11 cellular contexts compared by ENCODE assay signal in the genomic region with DNA sequence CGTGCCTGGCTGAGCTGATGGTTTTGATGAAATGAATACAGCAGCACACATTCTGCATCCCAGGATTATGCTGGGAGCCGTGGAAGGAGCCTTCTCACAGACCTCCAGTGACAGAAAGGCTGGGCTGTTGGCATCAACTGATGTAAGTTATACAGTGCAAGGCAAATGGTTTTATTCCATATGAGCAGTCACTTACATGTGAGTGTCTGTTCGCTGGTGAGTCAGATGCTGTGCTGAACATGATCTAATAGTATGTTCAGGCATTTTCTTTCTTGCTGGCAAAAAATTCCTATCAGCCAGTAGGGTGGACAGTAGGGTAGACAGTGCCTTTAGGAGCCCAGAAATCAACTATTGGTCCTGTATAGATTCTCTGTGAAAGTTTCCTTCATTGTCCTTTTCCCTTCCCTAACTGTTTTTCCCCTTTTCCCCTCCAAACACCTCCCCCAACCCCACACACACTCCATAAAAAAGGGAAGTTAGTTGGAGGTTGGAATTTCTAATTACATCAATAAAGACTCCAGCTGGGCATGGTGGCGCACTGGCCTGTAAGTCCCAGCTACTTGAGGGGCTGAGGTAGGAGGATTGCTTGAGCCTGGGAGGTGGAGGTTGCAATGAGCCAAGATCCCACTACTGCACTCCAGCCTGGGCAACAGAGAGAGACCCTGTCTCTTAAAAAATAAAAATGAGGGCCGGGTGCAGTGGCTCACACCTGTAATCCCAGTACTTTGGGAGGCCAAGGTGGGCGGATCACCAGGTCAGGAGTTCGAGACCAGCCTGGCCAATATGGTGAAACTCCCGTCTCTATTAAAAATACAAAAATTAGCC. TPM values are rescaled to one million over a fixed set of nuclear protein-coding genes. Genes with fewer than 3 reads are reported as not detected.
DNase-seq lines count a peak whose midpoint lies in the region; ATAC-seq and TF ChIP-seq lines count a peak whose summit lies in the region.
"Had no signal": no experiment of that assay in that cellular context is flagged by ENCODE, and none has a peak within 500 bp of the region (broad histone marks: within the 10 kb centered on the region; RNA-seq: fewer than 3 reads in every experiment).

No MANE protein-coding gene starts in this region.

- CTCF ChIA-PET in OCI-LY7 (lab: Charles Lee; ENCODE audit: unreplicated experiment), result no interaction called here

- H2BK15ac ChIP-seq in mesenchymal stem cell (ENCODE audit: low read depth, poor library complexity, severe bottlenecking), result no peak overlapping the region

- POLR2A ChIA-PET in OCI-LY7 (lab: Charles Lee), result interaction anchor here (0.5 to 1.1 kb wide), 2 partner anchors 25 to 118 kb away, joined by 3 read pairs; no protein-coding TSS in a partner anchor

- H2BK120ac ChIP-seq in mesenchymal stem cell (ENCODE audit: low read depth, low read length), result no peak overlapping the region

- H2AK5ac ChIP-seq in mesenchymal stem cell (ENCODE audit: low read length, severe bottlenecking), result no peak overlapping the region

- H3K9ac ChIP-seq in mesenchymal stem cell (ENCODE audit: low read length), result no peak overlapping the region

- no peak overlapping the region for H3K14ac ChIP-seq in mesenchymal stem cell (ENCODE audit: low read length in 2 of 2)

- H3K4ac ChIP-seq in mesenchymal stem cell (ENCODE audit: low read depth in 1 of 2, low read length in 2 of 2), result no peak overlapping the region

- intact Hi-C loops in OCI-LY7 (cut with micrococcal nuclease; ENCODE audit: unreplicated experiment), result no loop called here

- 93% methylated on average over 8 of the region's 8 CpGs for WGBS in mesenchymal stem cell

- H3K23ac ChIP-seq in mesenchymal stem cell (ENCODE audit: low read length in 2 of 2), result no peak overlapping the region

- DNase-seq in ELR (ENCODE audit: low read depth) (peak; percentile 66), MG63 (peak; percentile 41), cardiac fibroblast (ENCODE audit: low read depth in 2 of 2) (peak; percentile 17 to 66), mesenchymal stem cell (peak; percentile 73), OCI-LY7 (ENCODE audit: low spot score) (no peak)
- no peak for DNase-seq in activated CD4-positive, alpha-beta T cell treated with anti-CD3 and anti-CD28 coated beads, Interleukin-2, amount 50 U/mL, for 4 hours
- DNase-seq: immature natural killer cell, NCI-H1694, T-helper 2 cell had no signal

- no peak overlapping the region for H4K91ac ChIP-seq in mesenchymal stem cell (ENCODE audit: low read length)

- peaks cover 43% of the 10 kb centered on the region for H3K79me1 ChIP-seq in mesenchymal stem cell (replicated peaks; ENCODE audit: low read length, poor library complexity, severe bottlenecking)

- H3K4me2 ChIP-seq in mesenchymal stem cell (ENCODE audit: low read length, poor library complexity, severe bottlenecking), result no peak overlapping the region
- no peak overlapping the region for H3K4me2 ChIP-seq in OCI-LY7 (ENCODE audit: low read length)

- no peak overlapping the region for H2AFZ ChIP-seq in mesenchymal stem cell (ENCODE audit: low read depth, low read length)
- no peak overlapping the region for H2AFZ ChIP-seq in OCI-LY7 (ENCODE audit: low read length)

- H3K9me2 ChIP-seq in OCI-LY7 (ENCODE audit: insufficient read depth, low read length), result no peaks in the 10 kb centered on the region

- ATAC-seq in HG02884 (IDR thresholded peaks at IDR 0.05; ENCODE audit: unreplicated experiment), result no peak
- no peak for ATAC-seq in HG03097 (IDR thresholded peaks at IDR 0.05; ENCODE audit: low FRiP score, unreplicated experiment)

- no peak overlapping the region for H2BK5ac ChIP-seq in mesenchymal stem cell (ENCODE audit: low read depth, low read length, poor library complexity, severe bottlenecking)

- TF ChIP-seq CTCF in cardiac fibroblast (IDR thresholded peaks at IDR 0.05; ENCODE audit: low read depth, low read length) (no peak), OCI-LY7 (conservative IDR thresholded peaks at IDR 0.05; ENCODE audit: low read length) (no peak)

- no peaks in the 10 kb centered on the region for H3K9me3 ChIP-seq in MG63
- no peaks in the 10 kb centered on the region for H3K9me3 ChIP-seq in mesenchymal stem cell (ENCODE audit: control insufficient read depth, low read length)
- no peaks in the 10 kb centered on the region for H3K9me3 ChIP-seq in OCI-LY7 (ENCODE audit: low read length)

- H3K4me3 ChIP-seq in MG63 (no peak overlapping the region), cardiac fibroblast (replicated peaks in 1 of 2; ENCODE audit: low read depth in 2 of 2, low read length in 2 of 2) (no peak overlapping the region), mesenchymal stem cell (ENCODE audit: insufficient read depth in 1 of 2, low read depth in 1 of 2, low read length in 2 of 2) (no peak overlapping the region), OCI-LY7 (ENCODE audit: low read depth, low read length, poor library complexity, severe bottlenecking) (no peak overlapping the region)

- H3K18ac ChIP-seq in mesenchymal stem cell (ENCODE audit: low read depth in 1 of 2, low read length in 2 of 2), result no peak overlapping the region

- H4K20me1 ChIP-seq in OCI-LY7 (ENCODE audit: insufficient read depth, low read length), result 0 out of 2 replicates have a peak, but pooled peaks cover 10% of the 10 kb centered on the region

- H2BK12ac ChIP-seq in mesenchymal stem cell (ENCODE audit: low read length in 2 of 2), result no peak overlapping the region

- H3K27me3 ChIP-seq in MG63, result no peaks in the 10 kb centered on the region
- H3K27me3 ChIP-seq in mesenchymal stem cell (ENCODE audit: control insufficient read depth in 1 of 2, insufficient read depth in 1 of 2, low read length in 2 of 2), result no peaks in the 10 kb centered on the region

- H3K79me2 ChIP-seq in OCI-LY7 (ENCODE audit: insufficient read depth, low read depth, low read length), result peaks cover 4% of the 10 kb centered on the region; the same call in 1 of the 2 replicates

- H4K8ac ChIP-seq in mesenchymal stem cell (ENCODE audit: low read length), result no peak overlapping the region

- no peaks in the 10 kb centered on the region for H3K36me3 ChIP-seq in MG63
- H3K36me3 ChIP-seq in mesenchymal stem cell (ENCODE audit: control insufficient read depth in 1 of 2, insufficient read depth in 2 of 2, low read depth in 1 of 2, low read length in 2 of 2), result no peaks in the 10 kb centered on the region
- no peaks in the 10 kb centered on the region for H3K36me3 ChIP-seq in OCI-LY7 (ENCODE audit: insufficient read depth, low read length)

- no TSS peak for BruUV-seq in OCI-LY7 (replicated peaks; lab: Mats Ljungman, UMichigan)

- H3K27ac ChIP-seq in mesenchymal stem cell (ENCODE audit: low read length, poor library complexity, severe bottlenecking) (no peak overlapping the region), OCI-LY7 (ENCODE audit: low read depth, low read length, poor library complexity, severe bottlenecking) (no peak overlapping the region)

- H3K4me1 ChIP-seq in mesenchymal stem cell (ENCODE audit: control insufficient read depth, insufficient read depth, low read depth, low read length) (peaks cover 14% of the 10 kb centered on the region), OCI-LY7 (ENCODE audit: insufficient read depth, low read length, poor library complexity, severe bottlenecking) (peaks cover 26% of the 10 kb centered on the region)

RNA-seq across cellular contexts. Expression of a gene that starts 36.2 kb away (rescaled TPM):
- not detected in 2 replicates for total RNA-seq in MG63 (2014; rRNA removed; shearing (Covaris generic); ENCODE audit: low replicate concordance)
- 0.32 TPM for polyA plus RNA-seq in mesenchymal stem cell (2013, experiment 1 of 2)
- polyA plus RNA-seq in mesenchymal stem cell (2013, experiment 2 of 2), result 0.21 TPM
- 0.09 and 0.67 TPM in 2 replicates for total RNA-seq in OCI-LY7 (2014; rRNA removed; shearing (Covaris generic))
- total RNA-seq in OCI-LY7 (2022), result 0.48 and 0.83 TPM in 2 replicates

Comparison
In these comparisons a context has a peak if more than half of its experiments do, and no peak if none do; other contexts are left out.
1. DNase-seq: peak in ELR (single experiment), MG63 (single experiment), cardiac fibroblast (2 of 2) and mesenchymal stem cell (single experiment); none in OCI-LY7 (single experiment) and activated CD4-positive, alpha-beta T cell treated with anti-CD3 and anti-CD28 coated beads, Interleukin-2, amount 50 U/mL, for 4 hours (0 of 2).